Comparison of ENCODE assay signal across 16 cellular contexts in the genomic region with DNA sequence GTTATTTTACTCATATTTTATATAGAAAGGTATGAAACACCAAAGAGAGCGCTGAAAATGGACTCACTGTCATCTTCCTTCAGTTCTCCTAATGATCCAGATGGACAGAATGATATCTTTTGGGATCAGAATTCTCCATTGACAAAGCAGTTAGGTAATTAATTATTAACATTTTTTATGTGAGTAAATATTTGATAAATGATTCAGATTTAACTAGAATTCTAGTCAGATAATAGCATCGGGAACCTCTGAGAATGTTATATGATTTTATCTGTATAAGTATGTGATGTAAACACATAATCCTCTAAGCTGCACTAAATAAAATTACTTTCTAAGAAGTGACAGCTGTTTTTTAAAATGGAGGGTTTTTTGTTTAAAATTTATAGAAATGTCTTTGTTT. TPM values are rescaled to one million over a fixed set of nuclear protein-coding genes. Genes with fewer than 3 reads are reported as not detected.
DNase-seq lines count a peak whose midpoint lies in the region; ATAC-seq, FAIRE-seq and TF ChIP-seq lines count a peak whose summit lies in the region.
"Had no signal": no experiment of that assay in that cellular context is flagged by ENCODE, and none has a peak within 500 bp of the region (broad histone marks: within the 10 kb centered on the region; RNA-seq: fewer than 3 reads in every experiment).

No MANE protein-coding gene starts in this region.

- BruUV-seq in Panc1 (replicated peaks; lab: Mats Ljungman, UMichigan): no TSS peak
- no TSS peak for BruUV-seq in A673 (replicated peaks; lab: Mats Ljungman, UMichigan)

- no peaks in the 10 kb centered on the region for H3K9me3 ChIP-seq in Panc1 (ENCODE audit: control insufficient read depth, insufficient read depth, low read depth, low read length)
- no peaks in the 10 kb centered on the region for H3K9me3 ChIP-seq in A673 (ENCODE audit: low read depth, low read length, poor library complexity, severe bottlenecking)
- H3K9me3 ChIP-seq: ascending aorta had no signal

- H3K4me3 ChIP-seq in Panc1 (ENCODE audit: low read depth in 2 of 2, low read length in 2 of 2) (peak overlapping the region; percentile 77 to 90; a peak in 2 of 4 replicates), A673 (ENCODE audit: low read depth, low read length, poor library complexity, severe bottlenecking) (no peak overlapping the region)

- H3K27me3 Mint-ChIP-seq in activated naive CD8-positive, alpha-beta T cell: no peaks in the 10 kb centered on the region
- H3K27me3 Mint-ChIP-seq in activated naive CD8-positive, alpha-beta T cell treated with anti-CD3 and anti-CD28 coated beads for 36 hours: no peaks in the 10 kb centered on the region

- peaks cover 16% of the 10 kb centered on the region for H3K4me1 Mint-ChIP-seq in activated naive CD8-positive, alpha-beta T cell (ENCODE audit: low read depth)
- H3K4me1 Mint-ChIP-seq in activated naive CD8-positive, alpha-beta T cell treated with anti-CD3 and anti-CD28 coated beads for 36 hours: peaks cover 8% of the 10 kb centered on the region

- in situ Hi-C loops in Panc1 (cut with HindIII; ENCODE audit: low pct_unique_long_range_greater_than_20kb, low sequenced_read_pairs): no loop called here

- FAIRE-seq in frontal cortex (lab: Jason Lieb, UNC): no peak

- no peak overlapping the region for H3K27ac Mint-ChIP-seq in activated naive CD8-positive, alpha-beta T cell
- no peak overlapping the region for H3K27ac Mint-ChIP-seq in activated naive CD8-positive, alpha-beta T cell treated with anti-CD3 and anti-CD28 coated beads for 36 hours

- H3K36me3 ChIP-seq in Panc1 (ENCODE audit: control insufficient read depth, insufficient read depth, low read length): peaks cover 24% of the 10 kb centered on the region
- peaks cover 31% of the 10 kb centered on the region for H3K36me3 ChIP-seq in A673 (ENCODE audit: insufficient read depth, low read length, poor library complexity, severe bottlenecking)

- CTCF ChIA-PET in Panc1 (lab: Charles Lee) (no interaction called here), A673 (lab: Charles Lee) (no interaction called here)

- H3K4me3 Mint-ChIP-seq in activated naive CD8-positive, alpha-beta T cell: peak overlapping the region; percentile 97
- H3K4me3 Mint-ChIP-seq in activated naive CD8-positive, alpha-beta T cell treated with anti-CD3 and anti-CD28 coated beads for 36 hours: no peak overlapping the region

- H3K27ac ChIP-seq in Panc1 (ENCODE audit: low read length): peak overlapping the region; percentile 93; the same call in 1 of the 2 replicates
- peak overlapping the region; percentile 98 for H3K27ac ChIP-seq in foreskin keratinocyte
- no peak overlapping the region for H3K27ac ChIP-seq in A673 (ENCODE audit: low read depth, low read length, poor library complexity, severe bottlenecking)

- intact Hi-C loops in Panc1 (cut with micrococcal nuclease; ENCODE audit: unreplicated experiment) (no loop called here), A673 (cut with micrococcal nuclease; ENCODE audit: unreplicated experiment) (loop anchor here (5.0 kb wide), 1 partner anchor 822 kb away; no protein-coding TSS in a partner anchor)

- H3K27me3 ChIP-seq in Panc1 (ENCODE audit: control insufficient read depth, insufficient read depth, low read length) (no peaks in the 10 kb centered on the region), foreskin keratinocyte (no peaks in the 10 kb centered on the region), A673 (replicated peaks; ENCODE audit: insufficient read depth, low read depth, low read length, poor library complexity) (no peaks in the 10 kb centered on the region)
- H3K27me3 ChIP-seq: ascending aorta had no signal

- TF ChIP-seq CTCF in Panc1 (IDR thresholded peaks at IDR 0.05): no peak
- no peak for TF ChIP-seq CTCF in foreskin keratinocyte (conservative IDR thresholded peaks at IDR 0.05)
- no peak for TF ChIP-seq CTCF in A673 (conservative IDR thresholded peaks at IDR 0.05; ENCODE audit: low read depth, low read length)

- H3K4me1 ChIP-seq in Panc1 (ENCODE audit: control insufficient read depth, insufficient read depth, low read length): peaks cover 24% of the 10 kb centered on the region
- peaks cover 44% of the 10 kb centered on the region for H3K4me1 ChIP-seq in foreskin keratinocyte
- peaks cover 23% of the 10 kb centered on the region for H3K4me1 ChIP-seq in A673 (ENCODE audit: insufficient read depth, low read length, poor library complexity, severe bottlenecking)

- H3K36me3 Mint-ChIP-seq in activated naive CD8-positive, alpha-beta T cell: peaks cover 5% of the 10 kb centered on the region
- peaks cover 17% of the 10 kb centered on the region for H3K36me3 Mint-ChIP-seq in activated naive CD8-positive, alpha-beta T cell treated with anti-CD3 and anti-CD28 coated beads for 36 hours

- DNase-seq in activated naive CD8-positive, alpha-beta T cell treated with anti-CD3 and anti-CD28 coated beads for 36 hours: no peak
- DNase-seq in Panc1 (ENCODE audit: low read depth, low spot score) (no peak), foreskin keratinocyte (no peak), NOMO-1 treated with DMSO at 0.1 percent for 48 hours (lab: John Stamatoyannopoulos, UW; ENCODE audit: unreplicated experiment) (no peak), A673 (ENCODE audit: low spot score) (no peak), frontal cortex (ENCODE audit: low spot score in 2 of 2) (no peak)
- DNase-seq: activated CD4-positive, alpha-beta T cell treated with anti-CD3 and anti-CD28 coated beads, Interleukin-2, amount 50 U/mL, for 1 hour; DMS79 treated with DMSO at 0.1 percent for 48 hours; hypothalamus; NCI-H1092; NCI-H2227 treated with DMSO at 0.1 percent for 48 hours had no signal

- H3K9me3 Mint-ChIP-seq in activated naive CD8-positive, alpha-beta T cell (ENCODE audit: low read depth): no peaks in the 10 kb centered on the region
- H3K9me3 Mint-ChIP-seq in activated naive CD8-positive, alpha-beta T cell treated with anti-CD3 and anti-CD28 coated beads for 36 hours: no peaks in the 10 kb centered on the region
- H3K9me3 Mint-ChIP-seq: T-helper 2 cell treated with Interferon-gamma antibody and Interleukin-4, amounts not matched to agents 5 μg/mL and 100 μg/mL, for 36 hours had no signal

- POLR2A ChIA-PET in Panc1 (lab: Charles Lee): no interaction called here
- POLR2A ChIA-PET in A673 (lab: Charles Lee; ENCODE audit: low non-redundant PET): no interaction called here

- ATAC-seq in Panc1 (no peak), foreskin keratinocyte (no peak), GM21390 (IDR thresholded peaks at IDR 0.05; ENCODE audit: unreplicated experiment) (no peak)
- ATAC-seq: esophagus mucosa had no signal

RNA-seq across cellular contexts. Expression of a gene that starts 2.0 kb away (rescaled TPM):
- total RNA-seq in activated naive CD8-positive, alpha-beta T cell treated with anti-CD3 and anti-CD28 coated beads for 36 hours: 10 to 100 TPM; 12.3 to 13.1 TPM
- 11.8 TPM for total RNA-seq in Panc1 (2021; ENCODE audit: unreplicated experiment)
- polyA plus RNA-seq in Panc1 (2012; ENCODE audit: insufficient read length): 3.9 TPM
- total RNA-seq in foreskin keratinocyte: 14.6 and 15.5 TPM in 2 replicates
- polyA plus RNA-seq in foreskin keratinocyte: 4.9 and 5.5 TPM in 2 replicates
- 17.2 and 18.9 TPM in 2 replicates for total RNA-seq in A673 (2021)
- 15.9 TPM for total RNA-seq in frontal cortex
